Comparison of ENCODE assay signal across 10 cellular contexts in the genomic region with DNA sequence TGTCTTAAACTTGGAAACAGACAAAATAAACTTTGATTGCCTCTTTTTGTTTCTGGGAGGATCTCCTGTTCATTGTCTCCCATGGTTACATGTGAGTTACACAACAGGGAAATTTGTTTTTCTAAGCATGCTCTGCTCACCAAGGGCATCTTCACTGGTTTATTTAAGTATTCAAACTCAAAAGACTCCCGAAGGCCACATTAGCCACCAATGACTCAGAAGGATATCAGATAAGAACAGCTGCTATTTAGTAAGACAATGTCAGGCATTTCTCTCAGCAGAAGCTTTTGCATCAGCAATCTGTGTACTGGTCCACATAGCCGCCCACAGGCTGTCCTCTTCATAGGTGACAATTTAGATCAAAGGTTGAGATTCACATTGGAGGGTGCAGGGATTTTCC. TPM values are rescaled to one million over a fixed set of nuclear protein-coding genes. Genes with fewer than 3 reads are reported as not detected.
DNase-seq lines count a peak whose midpoint lies in the region; ATAC-seq and TF ChIP-seq lines count a peak whose summit lies in the region.
"Had no signal": no experiment of that assay in that cellular context is flagged by ENCODE, and none has a peak within 500 bp of the region (broad histone marks: within the 10 kb centered on the region; RNA-seq: fewer than 3 reads in every experiment).

No MANE protein-coding gene starts in this region.

- H3K4me1 ChIP-seq in GM23248 (ENCODE audit: insufficient read depth) (peaks cover 14% of the 10 kb centered on the region), SK-N-SH (ENCODE audit: control insufficient read depth in 1 of 2, insufficient read depth in 2 of 2, low read depth in 1 of 2, low read length in 1 of 2) (0 out of 4 replicates have a peak, but pooled peaks cover 0 to 6% of the 10 kb centered on the region in 2 experiments), gastroesophageal sphincter (no peaks in the 10 kb centered on the region)

- H3K9ac ChIP-seq in GM23248 (peak overlapping the region; percentile 45), SK-N-SH (0 out of 2 replicates have a peak overlapping the region, but pooled peaks have one; percentile 6)

- H3K9me3 ChIP-seq in GM23248 (ENCODE audit: low read depth) (no peaks in the 10 kb centered on the region), SK-N-SH (no peaks in the 10 kb centered on the region), gastroesophageal sphincter (no peaks in the 10 kb centered on the region)

- H4K20me1 ChIP-seq in GM23248 (ENCODE audit: insufficient read depth): no peaks in the 10 kb centered on the region
- no peaks in the 10 kb centered on the region for H4K20me1 ChIP-seq in SK-N-SH (ENCODE audit: insufficient read depth)

- intact Hi-C loops in dorsolateral prefrontal cortex (cut with DNase I): no loop called here

- H3K4me2 ChIP-seq in GM23248 (ENCODE audit: unreplicated experiment) (peak overlapping the region; percentile 62), SK-N-SH (peak overlapping the region; percentile 26; the same call in 1 of the 2 replicates)

- H3F3A ChIP-seq in GM23248 (ENCODE audit: insufficient read depth) (peaks cover 16% of the 10 kb centered on the region; the same call in 1 of the 2 replicates), SK-N-SH (replicated peaks; ENCODE audit: insufficient read depth) (peaks cover 6% of the 10 kb centered on the region)

- DNase-seq in GM23248 (peak; percentile 92), SK-N-SH (no peak), retinal pigment epithelial cell (ENCODE audit: low read depth) (peak; percentile 10), dorsolateral prefrontal cortex (no peak), HuH-7 (ENCODE audit: low spot score) (no peak), KG1 (lab: John Stamatoyannopoulos, UW) (no peak)
- DNase-seq: midbrain, NCI-H187 treated with DMSO at 0.1 percent for 48 hours had no signal

- in situ Hi-C loops in GM23248 (cut with MboI): no loop called here

- POLR2A ChIA-PET in SK-N-SH (lab: Yijun Ruan, JAX): no interaction called here

- CTCF ChIA-PET in SK-N-SH (lab: Yijun Ruan, JAX): no interaction called here

- H3K27ac ChIP-seq in GM23248: peak overlapping the region; percentile 77
- H3K27ac ChIP-seq in SK-N-SH (ENCODE audit: low read depth in 2 of 2, low read length in 1 of 2): peak overlapping the region in 1 of 2 experiments; percentile 74; a peak in 2 of 4 replicates
- no peak overlapping the region for H3K27ac ChIP-seq in gastroesophageal sphincter
- H3K27ac ChIP-seq in dorsolateral prefrontal cortex: no peak overlapping the region

- WGBS in GM23248 (ENCODE audit: low coverage in 1 of 2, low lambda C conversion rate in 2 of 2, missing lambda C conversion rate in 2 of 2), 2 experiments: 8 to 24% methylated on average over 2 of the region's 2 CpGs
- WGBS in SK-N-SH (ENCODE audit: low lambda C conversion rate): 0% methylated on average over 2 of the region's 2 CpGs
- 29 to 30% methylated on average over 1 to 2 of the region's 2 CpGs for WGBS in gastroesophageal sphincter (ENCODE audit: low coverage in 1 of 2), 2 donors

- TF ChIP-seq RAD21 in SK-N-SH (IDR thresholded peaks at IDR 0.05; ENCODE audit: low read length): no peak

- H3K36me3 ChIP-seq in GM23248 (ENCODE audit: low read depth): no peaks in the 10 kb centered on the region
- no peaks in the 10 kb centered on the region for H3K36me3 ChIP-seq in SK-N-SH (replicated peaks in 1 of 2; ENCODE audit: control insufficient read depth in 1 of 2, insufficient read depth in 2 of 2, low read length in 1 of 2)
- no peaks in the 10 kb centered on the region for H3K36me3 ChIP-seq in gastroesophageal sphincter

- TF ChIP-seq POLR2A in gastroesophageal sphincter (IDR thresholded peaks at IDR 0.05): no peak

- no peaks in the 10 kb centered on the region for H3K9me2 ChIP-seq in GM23248 (ENCODE audit: insufficient read depth)
- H3K9me2 ChIP-seq in SK-N-SH: no peaks in the 10 kb centered on the region

- H3K4me3 ChIP-seq in GM23248 (no peak overlapping the region), SK-N-SH (ENCODE audit: low read depth in 2 of 2, low read length in 1 of 2) (no peak overlapping the region), gastroesophageal sphincter (no peak overlapping the region), retinal pigment epithelial cell (ENCODE audit: low read length) (no peak overlapping the region), dorsolateral prefrontal cortex (no peak overlapping the region)

- H3K27me3 ChIP-seq in GM23248 (replicated peaks; ENCODE audit: insufficient read depth) (no peaks in the 10 kb centered on the region), SK-N-SH (ENCODE audit: insufficient read depth) (no peaks in the 10 kb centered on the region), gastroesophageal sphincter (no peaks in the 10 kb centered on the region), dorsolateral prefrontal cortex (no peaks in the 10 kb centered on the region)

- no peak for TF ChIP-seq CTCF in SK-N-SH (IDR thresholded peaks at IDR 0.05)
- TF ChIP-seq CTCF in gastroesophageal sphincter (IDR thresholded peaks at IDR 0.05): no peak
- no peak for TF ChIP-seq CTCF in retinal pigment epithelial cell (conservative IDR thresholded peaks at IDR 0.05; ENCODE audit: low read depth, low read length)
- no peak for TF ChIP-seq CTCF in dorsolateral prefrontal cortex (IDR thresholded peaks at IDR 0.05 in 54 of 56, conservative IDR thresholded peaks at IDR 0.05 in 2 of 56; ENCODE audit: low read depth in 1 of 56, partially characterized antibody in 56 of 56)

- peak; percentile 48 for ATAC-seq in gastroesophageal sphincter
- no peak for ATAC-seq in GM18519 (IDR thresholded peaks at IDR 0.05; ENCODE audit: low FRiP score, unreplicated experiment)

- H2AFZ ChIP-seq in GM23248 (0 out of 2 replicates have a peak overlapping the region, but pooled peaks have one; percentile 8), SK-N-SH (ENCODE audit: low read depth) (0 out of 2 replicates have a peak overlapping the region, but pooled peaks have one; percentile 29)

- peak in 1 of 2 experiments; percentile 63; a peak in 1 of 4 replicates for TF ChIP-seq EP300 in SK-N-SH (IDR thresholded peaks at IDR 0.05; ENCODE audit: borderline replicate concordance in 1 of 2, low read depth in 1 of 2, low read length in 1 of 2)
- no peak for TF ChIP-seq EP300 in gastroesophageal sphincter (IDR thresholded peaks at IDR 0.05)

- no peaks in the 10 kb centered on the region for H3K79me2 ChIP-seq in GM23248 (ENCODE audit: insufficient read depth)
- no peaks in the 10 kb centered on the region for H3K79me2 ChIP-seq in SK-N-SH (ENCODE audit: insufficient read depth)

TF ChIP-seq in SK-N-SH, 30 proteins besides CTCF, POLR2A, EP300 and RAD21 (continues in another document):
- TF ChIP-seq, protein P1, sequence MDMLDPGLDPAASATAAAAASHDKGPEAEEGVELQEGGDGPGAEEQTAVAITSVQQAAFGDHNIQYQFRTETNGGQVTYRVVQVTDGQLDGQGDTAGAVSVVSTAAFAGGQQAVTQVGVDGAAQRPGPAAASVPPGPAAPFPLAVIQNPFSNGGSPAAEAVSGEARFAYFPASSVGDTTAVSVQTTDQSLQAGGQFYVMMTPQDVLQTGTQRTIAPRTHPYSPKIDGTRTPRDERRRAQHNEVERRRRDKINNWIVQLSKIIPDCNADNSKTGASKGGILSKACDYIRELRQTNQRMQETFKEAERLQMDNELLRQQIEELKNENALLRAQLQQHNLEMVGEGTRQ (IDR thresholded peaks at IDR 0.05; ENCODE audit: borderline replicate concordance, low read depth, low read length): no peak
- TF ChIP-seq NRF1 (IDR thresholded peaks at IDR 0.05; ENCODE audit: low read depth, low read length) (no peak), POLR2AphosphoS5 (IDR thresholded peaks at IDR 0.05; ENCODE audit: low read depth, low read length) (peak; percentile 43; the same call in 1 of the 2 replicates), FOXJ3 (CRISPR knock-in tag; IDR thresholded peaks at IDR 0.05) (no peak), FOSL2 (IDR thresholded peaks at IDR 0.05; ENCODE audit: borderline replicate concordance, low read depth) (peak; percentile 86)

RNA-seq across cellular contexts. Expression of a gene that starts 19.3 kb away (rescaled TPM):
- total RNA-seq in GM23248 (2014; rRNA removed; shearing (Covaris generic)): not detected in 2 replicates
- not detected in 2 replicates for polyA plus RNA-seq in GM23248 (2016; fragmentation: Nextera tagmentation; extraction: Ambion mirVana)
- polyA plus RNA-seq in SK-N-SH (2012; rRNA removed): not detected in 2 replicates
- not detected in 2 replicates for polyA plus RNA-seq in SK-N-SH (2012; cell fraction: cytosol; rRNA removed)
- not detected in 2 replicates for polyA plus RNA-seq in SK-N-SH (2012; cell fraction: nucleus; rRNA removed)
- total RNA-seq in gastroesophageal sphincter: not detected
- total RNA-seq in dorsolateral prefrontal cortex: under 1 TPM in 1 of 120 experiments, not detected in 119; 0.45 TPM

RNA-seq across cellular contexts. Expression of a gene that starts 29.3 kb away (rescaled TPM):
- not detected in 2 replicates for total RNA-seq in GM23248 (2014; rRNA removed; shearing (Covaris generic))
- not detected in 2 replicates for polyA plus RNA-seq in GM23248 (2016; fragmentation: Nextera tagmentation; extraction: Ambion mirVana)
- not detected in 2 replicates for polyA plus RNA-seq in SK-N-SH (2012; rRNA removed)
- polyA plus RNA-seq in SK-N-SH (2012; cell fraction: cytosol; rRNA removed): not detected in 2 replicates
- polyA plus RNA-seq in SK-N-SH (2012; cell fraction: nucleus; rRNA removed): not detected in 2 replicates
- total RNA-seq in gastroesophageal sphincter: not detected
- not detected for total RNA-seq in dorsolateral prefrontal cortex

RNA-seq across cellular contexts. Expression of a gene that starts 50.2 kb away (rescaled TPM):
- not detected in 2 replicates for total RNA-seq in GM23248 (2014; rRNA removed; shearing (Covaris generic))
- polyA plus RNA-seq in GM23248 (2016; fragmentation: Nextera tagmentation; extraction: Ambion mirVana): not detected in 2 replicates
- not detected in 2 replicates for polyA plus RNA-seq in SK-N-SH (2012; rRNA removed)
- not detected in 2 replicates for polyA plus RNA-seq in SK-N-SH (2012; cell fraction: cytosol; rRNA removed)
- not detected in 2 replicates for polyA plus RNA-seq in SK-N-SH (2012; cell fraction: nucleus; rRNA removed)
- total RNA-seq in gastroesophageal sphincter: not detected
- not detected for total RNA-seq in dorsolateral prefrontal cortex

Comparison
In these comparisons a context has a peak if more than half of its experiments do, and no peak if none do; other contexts are left out.
1. DNase-seq: peak in GM23248 (single experiment) and retinal pigment epithelial cell (single experiment); none in SK-N-SH (single experiment), dorsolateral prefrontal cortex (0 of 10), HuH-7 (single experiment) and KG1 (single experiment).